Comparison of ENCODE assay signal across 24 cellular contexts in genomic region chr3:58557496-58557895, GRCh38. TPM values are rescaled to one million over a fixed set of nuclear protein-coding genes. Genes with fewer than 3 reads are reported as not detected.
DNase-seq lines count a peak whose midpoint lies in the region; ATAC-seq, FAIRE-seq and TF ChIP-seq lines count a peak whose summit lies in the region.
"Had no signal": no experiment of that assay in that cellular context is flagged by ENCODE, and none has a peak within 500 bp of the region (broad histone marks: within the 10 kb centered on the region; RNA-seq: fewer than 3 reads in every experiment).

No MANE protein-coding gene starts in this region.

- H3K79me2 ChIP-seq in GM23338 (replicated peaks; ENCODE audit: insufficient read depth) (no peaks in the 10 kb centered on the region), astrocyte (ENCODE audit: insufficient read depth, low read length) (no peaks in the 10 kb centered on the region)

- H3K27ac ChIP-seq in GM23338 (ENCODE audit: low read depth) (no peak overlapping the region), astrocyte (ENCODE audit: low read depth, low read length) (no peak overlapping the region), layer of hippocampus (ENCODE audit: low read depth, low read length) (peak overlapping the region; percentile 31), neuronal stem cell (replicated peaks; ENCODE audit: low read length) (no peak overlapping the region)
- H3K27ac ChIP-seq: BLaER1 had no signal

- H4K91ac ChIP-seq in neuronal stem cell (ENCODE audit: low read depth, low read length, poor library complexity): no peak overlapping the region

- H3K4me2 ChIP-seq in GM23338 (no peak overlapping the region), astrocyte (ENCODE audit: low read length) (no peak overlapping the region), neuronal stem cell (ENCODE audit: insufficient read depth, low read length, poor library complexity, severe bottlenecking) (no peak overlapping the region)
- H3K4me2 ChIP-seq: BLaER1, SK-N-SH had no signal

- DNase-seq in GM23338 (ENCODE audit: low spot score) (no peak), astrocyte (ENCODE audit: low read depth) (no peak), neuronal stem cell (ENCODE audit: low spot score) (no peak), T-cell (no peak), NCI-H2107 (lab: John Stamatoyannopoulos, UW) (no peak)
- no peak for DNase-seq in activated T-helper 1 cell treated with anti-CD3 and anti-CD28 coated beads, Interleukin-12 subunit alpha, Interleukin-12 subunit beta, Interleukin-2, Interleukin-4 antibody, amounts not matched to agents 30 ng/mL and 10 ng/mL and 1 ng/mL, durations not matched to agents 14 hours and 24 hours and 36 hours (ENCODE audit: low spot score)
- DNase-seq: Calu3; CD4-positive, alpha-beta memory T cell; DMS79; MM.1S; NCI-H1092; NCI-H1436 treated with DMSO at 0.1 percent for 48 hours; NCI-H2029 treated with DMSO at 0.1 percent for 48 hours; NCI-H446 treated with DMSO at 0.1 percent for 48 hours; NK-92 treated with Interleukin-12 subunit alpha and Interleukin-12 subunit beta, amount 100 ng/mL, for 24 hours; SHP77 had no signal

- no peaks in the 10 kb centered on the region for H3K79me1 ChIP-seq in neuronal stem cell (ENCODE audit: low read depth, low read length)

- POLR2A ChIA-PET in T-cell (lab: Charles Lee): interaction anchor here (0.6 kb wide), 2 partner anchors 9 to 13 kb away, joined by 3 to 4 read pairs; no protein-coding TSS in a partner anchor

- intact Hi-C loops in activated T-helper 1 cell treated with anti-CD3 and anti-CD28 coated beads, Interleukin-12 subunit alpha, Interleukin-12 subunit beta, Interleukin-2, Interleukin-4 antibody, amounts not matched to agents 30 ng/mL and 10 ng/mL and 1 ng/mL, durations not matched to agents 14 hours and 24 hours and 36 hours (cut with micrococcal nuclease): no loop called here

- H3K4me3 ChIP-seq in GM23338 (no peak overlapping the region), astrocyte (ENCODE audit: insufficient read depth, low read depth, low read length) (no peak overlapping the region), neuronal stem cell (ENCODE audit: low read length in 2 of 2) (no peak overlapping the region)
- H3K4me3 ChIP-seq: BLaER1, HAP-1 had no signal

- ATAC-seq in GM23338: no peak
- no peak for ATAC-seq in T-cell (replicated peaks in 1 of 4)
- no peak for ATAC-seq in GM21381 (IDR thresholded peaks at IDR 0.05; ENCODE audit: unreplicated experiment)

- no peak overlapping the region for H2BK120ac ChIP-seq in neuronal stem cell (ENCODE audit: low read depth, low read length)

- peaks cover 3% of the 10 kb centered on the region; the same call in 2 of the 3 replicates for H3K36me3 Mint-ChIP-seq in GM23338 (ENCODE audit: low read depth)
- H3K36me3 Mint-ChIP-seq in astrocyte (ENCODE audit: low read depth, unreplicated experiment): no peaks in the 10 kb centered on the region
- no peaks in the 10 kb centered on the region for H3K36me3 Mint-ChIP-seq in T-cell
- H3K36me3 Mint-ChIP-seq in activated T-helper 1 cell treated with anti-CD3 and anti-CD28 coated beads, Interleukin-12 subunit alpha, Interleukin-12 subunit beta, Interleukin-2, Interleukin-4 antibody, amounts not matched to agents 30 ng/mL and 10 ng/mL and 1 ng/mL, durations not matched to agents 14 hours and 24 hours and 36 hours (ENCODE audit: low read depth): no peaks in the 10 kb centered on the region
- H3K36me3 Mint-ChIP-seq: CD4-positive, alpha-beta memory T cell had no signal

- H3K4me1 ChIP-seq in GM23338 (ENCODE audit: insufficient read depth): peaks cover 10% of the 10 kb centered on the region
- peaks cover 3% of the 10 kb centered on the region for H3K4me1 ChIP-seq in astrocyte (ENCODE audit: insufficient read depth, low read length)
- H3K4me1 ChIP-seq in neuronal stem cell (ENCODE audit: control insufficient read depth in 2 of 2, insufficient read depth in 1 of 2, low read depth in 1 of 2, low read length in 2 of 2): peaks cover 0 to 10% of the 10 kb centered on the region in 2 donors
- H3K4me1 ChIP-seq: BLaER1 had no signal

- TF ChIP-seq CTCF in GM23338 (conservative IDR thresholded peaks at IDR 0.05; ENCODE audit: low read depth in 2 of 2) (no peak), astrocyte (IDR thresholded peaks at IDR 0.05; ENCODE audit: insufficient read depth, low read depth, low read length) (no peak)

- no peak overlapping the region for H3K4me3 Mint-ChIP-seq in GM23338
- no peak overlapping the region for H3K4me3 Mint-ChIP-seq in astrocyte (ENCODE audit: unreplicated experiment)
- no peak overlapping the region for H3K4me3 Mint-ChIP-seq in T-cell
- H3K4me3 Mint-ChIP-seq in activated T-helper 1 cell treated with anti-CD3 and anti-CD28 coated beads, Interleukin-12 subunit alpha, Interleukin-12 subunit beta, Interleukin-2, Interleukin-4 antibody, amounts not matched to agents 30 ng/mL and 10 ng/mL and 1 ng/mL, durations not matched to agents 14 hours and 24 hours and 36 hours: no peak overlapping the region
- H3K4me3 Mint-ChIP-seq: CD4-positive, alpha-beta memory T cell had no signal

- H4K20me1 ChIP-seq in GM23338 (replicated peaks; ENCODE audit: insufficient read depth): no peaks in the 10 kb centered on the region
- no peaks in the 10 kb centered on the region for H4K20me1 ChIP-seq in astrocyte (ENCODE audit: insufficient read depth, low read length)
- H4K20me1 ChIP-seq: BLaER1 had no signal

- FAIRE-seq in astrocyte (lab: Jason Lieb, UNC): peak; percentile 5

- no peaks in the 10 kb centered on the region for H3K27me3 ChIP-seq in GM23338 (ENCODE audit: insufficient read depth)
- H3K27me3 ChIP-seq in astrocyte (ENCODE audit: insufficient read depth, low read length): no peaks in the 10 kb centered on the region
- no peaks in the 10 kb centered on the region for H3K27me3 ChIP-seq in layer of hippocampus (ENCODE audit: control insufficient read depth, insufficient read depth, low read length)
- H3K27me3 ChIP-seq in neuronal stem cell (ENCODE audit: control insufficient read depth in 3 of 3, insufficient read depth in 3 of 3, low read depth in 1 of 3, low read length in 3 of 3): no peaks in the 10 kb centered on the region
- H3K27me3 ChIP-seq: BLaER1 had no signal

- no peaks in the 10 kb centered on the region for H3F3A ChIP-seq in GM23338 (replicated peaks; ENCODE audit: low read depth)

- 0 out of 2 replicates have a peak overlapping the region, but pooled peaks have one; percentile 2 for H2AFZ ChIP-seq in GM23338
- no peak overlapping the region for H2AFZ ChIP-seq in astrocyte (ENCODE audit: low read depth, low read length)
- H2AFZ ChIP-seq in neuronal stem cell (ENCODE audit: low read length): peak overlapping the region; percentile 47

- no CpG with 5 or more reads among the region's 6 CpGs for WGBS in neuronal stem cell (ENCODE audit: extremely low coverage in 2 of 2, insufficient read length in 2 of 2, insufficient replicate concordance in 1 of 2), 2 donors

- no peak overlapping the region for H3K9ac ChIP-seq in astrocyte (ENCODE audit: low read length)
- no peak overlapping the region for H3K9ac ChIP-seq in neuronal stem cell (ENCODE audit: low read depth, low read length, poor library complexity)
- H3K9ac ChIP-seq: BLaER1, SK-N-SH had no signal

- H3K4me1 Mint-ChIP-seq in GM23338 (peaks cover 29% of the 10 kb centered on the region), astrocyte (ENCODE audit: low read depth, unreplicated experiment) (peaks cover 13% of the 10 kb centered on the region), T-cell (no peaks in the 10 kb centered on the region)
- no peaks in the 10 kb centered on the region for H3K4me1 Mint-ChIP-seq in activated T-helper 1 cell treated with anti-CD3 and anti-CD28 coated beads, Interleukin-12 subunit alpha, Interleukin-12 subunit beta, Interleukin-2, Interleukin-4 antibody, amounts not matched to agents 30 ng/mL and 10 ng/mL and 1 ng/mL, durations not matched to agents 14 hours and 24 hours and 36 hours (ENCODE audit: low read depth)
- H3K4me1 Mint-ChIP-seq: CD4-positive, alpha-beta memory T cell had no signal

- H3K14ac ChIP-seq in neuronal stem cell (ENCODE audit: low read length): no peak overlapping the region

- H2BK12ac ChIP-seq in neuronal stem cell (ENCODE audit: low read length): no peak overlapping the region

- CTCF ChIA-PET in T-cell (lab: Charles Lee): interaction anchor here in 1 of 2 donors (1.0 kb wide), 1 partner anchor 12 kb away, joined by 4 read pairs; no protein-coding TSS in a partner anchor

- H4K8ac ChIP-seq in neuronal stem cell (ENCODE audit: low read depth, low read length): no peak overlapping the region

- peaks cover 17% of the 10 kb centered on the region for H3K9me3 Mint-ChIP-seq in GM23338
- no peaks in the 10 kb centered on the region for H3K9me3 Mint-ChIP-seq in astrocyte (ENCODE audit: unreplicated experiment)
- H3K9me3 Mint-ChIP-seq in T-cell: no peaks in the 10 kb centered on the region
- no peaks in the 10 kb centered on the region for H3K9me3 Mint-ChIP-seq in activated T-helper 1 cell treated with anti-CD3 and anti-CD28 coated beads, Interleukin-12 subunit alpha, Interleukin-12 subunit beta, Interleukin-2, Interleukin-4 antibody, amounts not matched to agents 30 ng/mL and 10 ng/mL and 1 ng/mL, durations not matched to agents 14 hours and 24 hours and 36 hours

- no peaks in the 10 kb centered on the region for H3K9me2 ChIP-seq in GM23338 (ENCODE audit: insufficient read depth)
- H3K9me2 ChIP-seq: SK-N-SH had no signal

- no peak overlapping the region for H2BK15ac ChIP-seq in neuronal stem cell (ENCODE audit: low read length)

- H3K23ac ChIP-seq in neuronal stem cell (ENCODE audit: low read depth, low read length, poor library complexity): no peak overlapping the region

- H3K18ac ChIP-seq in neuronal stem cell (ENCODE audit: low read length): no peak overlapping the region

- H3K27ac Mint-ChIP-seq in GM23338 (peak overlapping the region; percentile 7; the same call in 1 of the 2 replicates), astrocyte (ENCODE audit: unreplicated experiment) (no peak overlapping the region), T-cell (no peak overlapping the region)
- no peak overlapping the region for H3K27ac Mint-ChIP-seq in activated T-helper 1 cell treated with anti-CD3 and anti-CD28 coated beads, Interleukin-12 subunit alpha, Interleukin-12 subunit beta, Interleukin-2, Interleukin-4 antibody, amounts not matched to agents 30 ng/mL and 10 ng/mL and 1 ng/mL, durations not matched to agents 14 hours and 24 hours and 36 hours
- H3K27ac Mint-ChIP-seq: CD4-positive, alpha-beta memory T cell had no signal

- no peak overlapping the region for H3K4ac ChIP-seq in neuronal stem cell (ENCODE audit: low read length)

- H3K36me3 ChIP-seq in GM23338 (ENCODE audit: insufficient read depth) (no peaks in the 10 kb centered on the region), astrocyte (ENCODE audit: insufficient read depth, low read length) (no peaks in the 10 kb centered on the region), neuronal stem cell (replicated peaks in 1 of 2; ENCODE audit: control insufficient read depth in 2 of 2, insufficient read depth in 2 of 2, low read length in 2 of 2) (no peaks in the 10 kb centered on the region)
- H3K36me3 ChIP-seq: BLaER1, HAP-1 had no signal

- H2AK5ac ChIP-seq in neuronal stem cell (ENCODE audit: low read depth, low read length): no peak overlapping the region

- H3K27me3 Mint-ChIP-seq in GM23338 (ENCODE audit: insufficient read depth, low read depth, poor library complexity): peaks cover 13% of the 10 kb centered on the region
- peaks cover 8% of the 10 kb centered on the region for H3K27me3 Mint-ChIP-seq in astrocyte (ENCODE audit: low read depth, unreplicated experiment)
- H3K27me3 Mint-ChIP-seq in T-cell: peaks cover 2 to 19% of the 10 kb centered on the region in 2 donors
- peaks cover 6% of the 10 kb centered on the region for H3K27me3 Mint-ChIP-seq in activated T-helper 1 cell treated with anti-CD3 and anti-CD28 coated beads, Interleukin-12 subunit alpha, Interleukin-12 subunit beta, Interleukin-2, Interleukin-4 antibody, amounts not matched to agents 30 ng/mL and 10 ng/mL and 1 ng/mL, durations not matched to agents 14 hours and 24 hours and 36 hours (ENCODE audit: insufficient read depth)

- no peak overlapping the region for H2BK5ac ChIP-seq in neuronal stem cell (ENCODE audit: low read length)

- no peaks in the 10 kb centered on the region for H3K9me3 ChIP-seq in astrocyte (ENCODE audit: insufficient read depth, low read depth, low read length)
- peaks cover 0 to 2% of the 10 kb centered on the region in 2 donors for H3K9me3 ChIP-seq in neuronal stem cell (replicated peaks in 1 of 2; ENCODE audit: control insufficient read depth in 2 of 2, insufficient read depth in 1 of 2, low read depth in 1 of 2, low read length in 2 of 2)
- H3K9me3 ChIP-seq: HAP-1, SK-N-SH had no signal

RNA-seq across cellular contexts. Expression of gene FAM107A, which starts 19.7 kb away (rescaled TPM):
- total RNA-seq in GM23338 (2014; rRNA removed; shearing (Covaris generic)): 0.89 and 1.0 TPM in 2 replicates
- polyA plus RNA-seq in GM23338 (2016; fragmentation: Nextera tagmentation; extraction: Ambion mirVana): 0.61 and 1.1 TPM in 2 replicates
- total RNA-seq in astrocyte: not detected in 2 replicates
- 2.1 TPM for polyA plus RNA-seq in neuronal stem cell (2013, experiment 1 of 2)
- 2.0 TPM for polyA plus RNA-seq in neuronal stem cell (2013, experiment 2 of 2)
- total RNA-seq in T-cell: under 1 TPM in 1 of 5 donors, not detected in 4; 0.09 TPM
- not detected in 2 replicates for total RNA-seq in activated T-helper 1 cell treated with anti-CD3 and anti-CD28 coated beads, Interleukin-12 subunit alpha, Interleukin-12 subunit beta, Interleukin-2, Interleukin-4 antibody, amounts not matched to agents 30 ng/mL and 10 ng/mL and 1 ng/mL, durations not matched to agents 14 hours and 24 hours and 36 hours
- total RNA-seq: A673; Calu3; CD4-positive, alpha-beta memory T cell; LHCN-M2; OCI-LY7 had no signal
- polyA plus RNA-seq: CD4-positive, alpha-beta memory T cell had no signal

RNA-seq across cellular contexts. Expression of gene ACOX2, which starts 20.5 kb away (rescaled TPM):
- 0.31 and 1.1 TPM in 2 replicates for total RNA-seq in GM23338 (2014; rRNA removed; shearing (Covaris generic))
- 1.9 and 2.9 TPM in 2 replicates for polyA plus RNA-seq in GM23338 (2016; fragmentation: Nextera tagmentation; extraction: Ambion mirVana)
- total RNA-seq in astrocyte (2.2 and 2.7 TPM in 2 replicates), T-cell (under 1 TPM in 1 of 5 donors, not detected in 4; 0.23 TPM)
- 6.1 TPM for polyA plus RNA-seq in neuronal stem cell (2013, experiment 1 of 2)
- polyA plus RNA-seq in neuronal stem cell (2013, experiment 2 of 2): 5.8 TPM
- total RNA-seq in activated T-helper 1 cell treated with anti-CD3 and anti-CD28 coated beads, Interleukin-12 subunit alpha, Interleukin-12 subunit beta, Interleukin-2, Interleukin-4 antibody, amounts not matched to agents 30 ng/mL and 10 ng/mL and 1 ng/mL, durations not matched to agents 14 hours and 24 hours and 36 hours: not detected in 2 replicates
- total RNA-seq: CD4-positive, alpha-beta memory T cell; OCI-LY7 had no signal
- polyA plus RNA-seq: CD4-positive, alpha-beta memory T cell had no signal
